Comparison of ENCODE assay signal across 10 cellular contexts in genomic region chr3:151328298-151329036, GRCh38. TPM values are rescaled to one million over a fixed set of nuclear protein-coding genes. Genes with fewer than 3 reads are reported as not detected.
A peak's percentile ranks its signal among the peaks of the same experiment; 100 is the strongest.
DNase-seq lines count a peak whose midpoint lies in the region; ATAC-seq and TF ChIP-seq lines count a peak whose summit lies in the region.
"Had no signal": no experiment of that assay in that cellular context is flagged by ENCODE, and none has a peak within 500 bp of the region (broad histone marks: within the 10 kb centered on the region; RNA-seq: fewer than 3 reads in every experiment).

No MANE protein-coding gene starts in this region.

- TF ChIP-seq RAD21 in IMR-90 (IDR thresholded peaks at IDR 0.05; ENCODE audit: low read length): no peak

- H3K36me3 Mint-ChIP-seq in activated naive CD8-positive, alpha-beta T cell treated with anti-CD3 and anti-CD28 coated beads, Interleukin-2, amount 10 ng/mL, durations not matched to agents 7 days and 5 days: no peaks in the 10 kb centered on the region
- H3K36me3 Mint-ChIP-seq: brain had no signal

- no peak overlapping the region for H2AFZ ChIP-seq in IMR-90 (replicated peaks; ENCODE audit: low read length, poor library complexity)

- peaks cover 14% of the 10 kb centered on the region for H3K27me3 Mint-ChIP-seq in activated naive CD8-positive, alpha-beta T cell treated with anti-CD3 and anti-CD28 coated beads, Interleukin-2, amount 10 ng/mL, durations not matched to agents 7 days and 5 days
- H3K27me3 Mint-ChIP-seq: brain had no signal

- no peak overlapping the region for H3K27ac Mint-ChIP-seq in activated naive CD8-positive, alpha-beta T cell treated with anti-CD3 and anti-CD28 coated beads, Interleukin-2, amount 10 ng/mL, durations not matched to agents 7 days and 5 days
- H3K27ac Mint-ChIP-seq: brain had no signal

- in situ Hi-C loops in IMR-90 (cut with MboI; ENCODE audit: low sequenced_read_pairs): no loop called here

- TF ChIP-seq POLR2A in IMR-90 (IDR thresholded peaks at IDR 0.05; ENCODE audit: low read depth, low read length): no peak

- intact Hi-C loops in IMR-90 (cut with micrococcal nuclease): no loop called here
- intact Hi-C loops in left lung (cut with DNase I): no loop called here

- BruUV-seq in IMR-90 (replicated peaks; lab: Mats Ljungman, UMichigan): no TSS peak

- TF ChIP-seq CTCF in IMR-90 (conservative IDR thresholded peaks at IDR 0.05; ENCODE audit: low read depth, low read length): no peak
- no peak for TF ChIP-seq CTCF in left lung (IDR thresholded peaks at IDR 0.05)

- H3K23ac ChIP-seq in IMR-90 (ENCODE audit: low read depth, low read length): no peak overlapping the region

- no peak overlapping the region for H3K14ac ChIP-seq in IMR-90 (replicated peaks; ENCODE audit: low read depth, low read length)

- no peak overlapping the region for H2BK5ac ChIP-seq in IMR-90 (ENCODE audit: low read depth, low read length, poor library complexity, severe bottlenecking)

- no peak overlapping the region for H2AK5ac ChIP-seq in IMR-90 (ENCODE audit: low read depth, low read length)

- H2BK120ac ChIP-seq in IMR-90 (ENCODE audit: low read depth, low read length): no peak overlapping the region

- no peak overlapping the region for H2BK15ac ChIP-seq in IMR-90 (ENCODE audit: low read depth, low read length)

- H3K4ac ChIP-seq in IMR-90 (ENCODE audit: low read depth, low read length): no peak overlapping the region

- H3K9me1 ChIP-seq in IMR-90 (ENCODE audit: insufficient read depth, low read length): no peaks in the 10 kb centered on the region

- no peaks in the 10 kb centered on the region for H3K27me3 ChIP-seq in IMR-90 (ENCODE audit: control insufficient read depth, insufficient read depth, low read length)
- H3K27me3 ChIP-seq in left lung: no peaks in the 10 kb centered on the region

- no peaks in the 10 kb centered on the region for H3K79me1 ChIP-seq in IMR-90 (ENCODE audit: low read depth in 1 of 2, low read length in 2 of 2)

- H3K4me1 Mint-ChIP-seq in activated naive CD8-positive, alpha-beta T cell treated with anti-CD3 and anti-CD28 coated beads, Interleukin-2, amount 10 ng/mL, durations not matched to agents 7 days and 5 days: peaks cover 11% of the 10 kb centered on the region
- H3K4me1 Mint-ChIP-seq: brain had no signal

- H4K5ac ChIP-seq in IMR-90 (ENCODE audit: low read depth, low read length): no peak overlapping the region

- peak; percentile 61 to 71 for DNase-seq in AML-193 (lab: John Stamatoyannopoulos, UW)
- no peak for DNase-seq in IMR-90
- peak; percentile 26 for DNase-seq in activated naive CD8-positive, alpha-beta T cell treated with anti-CD3 and anti-CD28 coated beads, Interleukin-2, amount 10 ng/mL, durations not matched to agents 7 days and 5 days
- DNase-seq in left lung: no peak
- no peak for DNase-seq in D341Med (ENCODE audit: low spot score)

- H2AK9ac ChIP-seq in IMR-90 (replicated peaks; ENCODE audit: low read depth, low read length, poor library complexity): no peak overlapping the region

- POLR2A ChIA-PET in IMR-90 (lab: Charles Lee; ENCODE audit: unreplicated experiment): no interaction called here
- POLR2A ChIA-PET in activated naive CD8-positive, alpha-beta T cell treated with anti-CD3 and anti-CD28 coated beads, Interleukin-2, amount 10 ng/mL, durations not matched to agents 7 days and 5 days (lab: Charles Lee): no interaction called here

- H3K36me3 ChIP-seq in IMR-90 (ENCODE audit: control insufficient read depth, insufficient read depth, low read length) (no peaks in the 10 kb centered on the region), left lung (no peaks in the 10 kb centered on the region)

- peak overlapping the region; percentile 33 for H3K4me3 Mint-ChIP-seq in activated naive CD8-positive, alpha-beta T cell treated with anti-CD3 and anti-CD28 coated beads, Interleukin-2, amount 10 ng/mL, durations not matched to agents 7 days and 5 days
- H3K4me3 Mint-ChIP-seq: brain had no signal

- H3K4me1 ChIP-seq in IMR-90 (ENCODE audit: control insufficient read depth, insufficient read depth, low read length): peaks cover 2% of the 10 kb centered on the region; the same call in 1 of the 2 replicates
- H3K4me1 ChIP-seq in left lung: peaks cover 0 to 66% of the 10 kb centered on the region in 2 donors

- no peaks in the 10 kb centered on the region for H4K20me1 ChIP-seq in IMR-90 (ENCODE audit: insufficient read depth, low read length)

- no peak overlapping the region for H3K4me2 ChIP-seq in IMR-90 (ENCODE audit: low read depth, low read length)

- ATAC-seq in IMR-90 (ENCODE audit: low read depth) (no peak), left lung (peak; percentile 50), GM21529 (IDR thresholded peaks at IDR 0.05; ENCODE audit: unreplicated experiment) (no peak), HG03039 (IDR thresholded peaks at IDR 0.05; ENCODE audit: unreplicated experiment) (no peak), GM19397 (IDR thresholded peaks at IDR 0.05; ENCODE audit: unreplicated experiment) (no peak)
- ATAC-seq in activated naive CD8-positive, alpha-beta T cell treated with anti-CD3 and anti-CD28 coated beads, Interleukin-2, amount 10 ng/mL, durations not matched to agents 7 days and 5 days (ENCODE audit: low read depth): peak; percentile 63
- ATAC-seq: Panc1 had no signal

- dilution Hi-C loops in IMR-90 (cut with HindIII; ENCODE audit: low sequenced_read_pairs, unreplicated experiment): no loop called here

- no peaks in the 10 kb centered on the region for H3K9me3 Mint-ChIP-seq in activated naive CD8-positive, alpha-beta T cell treated with anti-CD3 and anti-CD28 coated beads, Interleukin-2, amount 10 ng/mL, durations not matched to agents 7 days and 5 days
- H3K9me3 Mint-ChIP-seq: brain had no signal

- 62% methylated on average over 3 of the region's 10 CpGs; no CpG with 5 or more reads in 1 of the 2 experiments for WGBS in IMR-90 (ENCODE audit: extremely low coverage in 2 of 2, insufficient read length in 1 of 2), 2 experiments

- H3K9me3 ChIP-seq in IMR-90 (ENCODE audit: control insufficient read depth, insufficient read depth, low read length): no peaks in the 10 kb centered on the region
- H3K9me3 ChIP-seq in left lung: no peaks in the 10 kb centered on the region

- H3K18ac ChIP-seq in IMR-90 (ENCODE audit: low read depth, low read length): no peak overlapping the region

- no peak overlapping the region for H3K27ac ChIP-seq in IMR-90 (ENCODE audit: insufficient read depth, low read length)
- peak overlapping the region in 1 of 2 donors; percentile 85 for H3K27ac ChIP-seq in left lung

- H4K91ac ChIP-seq in IMR-90 (ENCODE audit: insufficient read depth, low read depth, low read length): no peak overlapping the region

- peak overlapping the region; percentile 29; the same call in 1 of the 2 replicates for H2BK20ac ChIP-seq in IMR-90 (ENCODE audit: low read depth, low read length)

- no peak overlapping the region for H3K9ac ChIP-seq in IMR-90 (ENCODE audit: low read depth, low read length)

- CTCF ChIA-PET in IMR-90 (lab: Yijun Ruan, JAX): interaction anchor here (0.7 to 1.5 kb wide), 5 partner anchors 10 to 48 kb away, joined by 3 to 8 read pairs (median 4); partner anchors contain the start of gene GPR87

- H4K8ac ChIP-seq in IMR-90 (ENCODE audit: low read depth in 2 of 2, low read length in 2 of 2): no peak overlapping the region

- no peak overlapping the region for H3K56ac ChIP-seq in IMR-90 (ENCODE audit: extremely low read depth, insufficient read depth, low read length)

- no peak overlapping the region for H3K4me3 ChIP-seq in IMR-90 (ENCODE audit: insufficient read depth, low read depth, low read length)
- H3K4me3 ChIP-seq in left lung: peak overlapping the region in 1 of 2 donors; percentile 40

TF ChIP-seq in IMR-90, 13 proteins besides CTCF, POLR2A, EP300 and RAD21 (continues in another document):
- no peak for TF ChIP-seq MAZ (IDR thresholded peaks at IDR 0.05; ENCODE audit: borderline replicate concordance, low read depth, low read length)
- TF ChIP-seq CEBPB (IDR thresholded peaks at IDR 0.05; ENCODE audit: low read depth, low read length): no peak
- TF ChIP-seq MXI1 (IDR thresholded peaks at IDR 0.05; ENCODE audit: borderline replicate concordance, low read depth, low read length): no peak
- no peak for TF ChIP-seq SMC3 (IDR thresholded peaks at IDR 0.05; ENCODE audit: low read depth, low read length)
- no peak for TF ChIP-seq RFX5 (IDR thresholded peaks at IDR 0.05; ENCODE audit: low read depth, low read length)
- no peak for TF ChIP-seq BHLHE40 (IDR thresholded peaks at IDR 0.05; ENCODE audit: low read depth, low read length)
- no peak for TF ChIP-seq CHD1 (IDR thresholded peaks at IDR 0.05; ENCODE audit: low read depth, low read length)
- no peak for TF ChIP-seq MAFK (IDR thresholded peaks at IDR 0.05; ENCODE audit: low read depth, low read length)

RNA-seq across cellular contexts. Expression of gene P2RY13, which starts 0.9 kb away (rescaled TPM):
- total RNA-seq in IMR-90 (2012; rRNA removed) (not detected in 2 replicates), left lung (10 to 100 TPM in 1 of 2 donors, 1 to 10 TPM in 1; 2.2 to 16.4 TPM)
- polyA plus RNA-seq in IMR-90 (2012; rRNA removed): not detected in 2 replicates
- polyA plus RNA-seq in IMR-90 (2012; cell fraction: cytosol; rRNA removed): not detected in 2 replicates
- not detected in 2 replicates for polyA plus RNA-seq in IMR-90 (2012; cell fraction: nucleus; rRNA removed; ENCODE audit: low replicate concordance)
- total RNA-seq in activated naive CD8-positive, alpha-beta T cell treated with anti-CD3 and anti-CD28 coated beads, Interleukin-2, amount 10 ng/mL, durations not matched to agents 7 days and 5 days: not detected

RNA-seq across cellular contexts. Expression of gene GPR87, which starts 11.8 kb away (rescaled TPM):
- total RNA-seq in IMR-90 (2012; rRNA removed) (0.28 and 0.36 TPM in 2 replicates), left lung (under 1 TPM; 0.52 to 0.85 TPM)
- polyA plus RNA-seq in IMR-90 (2012; rRNA removed): 0.26 TPM in 2 replicates
- 0.05 and 0.06 TPM in 2 replicates for polyA plus RNA-seq in IMR-90 (2012; cell fraction: cytosol; rRNA removed)
- polyA plus RNA-seq in IMR-90 (2012; cell fraction: nucleus; rRNA removed; ENCODE audit: low replicate concordance): 0.05 and 0.21 TPM in 2 replicates
- not detected for total RNA-seq in activated naive CD8-positive, alpha-beta T cell treated with anti-CD3 and anti-CD28 coated beads, Interleukin-2, amount 10 ng/mL, durations not matched to agents 7 days and 5 days

RNA-seq across cellular contexts. Expression of gene P2RY14, which starts 50.1 kb away (rescaled TPM):
- not detected in 2 replicates for total RNA-seq in IMR-90 (2012; rRNA removed)
- not detected in 2 replicates for polyA plus RNA-seq in IMR-90 (2012; rRNA removed)
- not detected in 2 replicates for polyA plus RNA-seq in IMR-90 (2012; cell fraction: cytosol; rRNA removed)
- not detected in 2 replicates for polyA plus RNA-seq in IMR-90 (2012; cell fraction: nucleus; rRNA removed; ENCODE audit: low replicate concordance)
- total RNA-seq in activated naive CD8-positive, alpha-beta T cell treated with anti-CD3 and anti-CD28 coated beads, Interleukin-2, amount 10 ng/mL, durations not matched to agents 7 days and 5 days: 1 to 10 TPM; 1.2 to 1.9 TPM
- total RNA-seq in left lung: 1 to 10 TPM; 2.4 to 3.6 TPM

RNA-seq across cellular contexts. Expression of gene P2RY12, which starts 56.1 kb away (rescaled TPM):
- total RNA-seq in IMR-90 (2012; rRNA removed): not detected in 2 replicates
- polyA plus RNA-seq in IMR-90 (2012; rRNA removed): not detected in 2 replicates
- not detected in 2 replicates for polyA plus RNA-seq in IMR-90 (2012; cell fraction: cytosol; rRNA removed)
- not detected in 2 replicates for polyA plus RNA-seq in IMR-90 (2012; cell fraction: nucleus; rRNA removed; ENCODE audit: low replicate concordance)
- total RNA-seq in activated naive CD8-positive, alpha-beta T cell treated with anti-CD3 and anti-CD28 coated beads, Interleukin-2, amount 10 ng/mL, durations not matched to agents 7 days and 5 days: not detected
- total RNA-seq in left lung: 1 to 10 TPM; 3.8 to 4.0 TPM

Comparison
In these comparisons a context has a peak if more than half of its experiments do, and no peak if none do; other contexts are left out.
1. DNase-seq: peak in AML-193 (2 of 2) and activated naive CD8-positive, alpha-beta T cell treated with anti-CD3 and anti-CD28 coated beads, Interleukin-2, amount 10 ng/mL, durations not matched to agents 7 days and 5 days (single experiment); none in IMR-90 (single experiment), left lung (0 of 2) and D341Med (single experiment).
2. ATAC-seq: peak in activated naive CD8-positive, alpha-beta T cell treated with anti-CD3 and anti-CD28 coated beads, Interleukin-2, amount 10 ng/mL, durations not matched to agents 7 days and 5 days (single experiment) and left lung (single experiment); none in IMR-90 (single experiment), GM21529 (single experiment), HG03039 (single experiment) and GM19397 (single experiment).